In genomic region chr1:57072775-57073174, GRCh38 we compare ENCODE assay signal across 12 cellular contexts.
A peak's percentile ranks its signal among the peaks of the same experiment; 100 is the strongest.
DNase-seq lines count a peak whose midpoint lies in the region; ATAC-seq and TF ChIP-seq lines count a peak whose summit lies in the region.
"Had no signal": no experiment of that assay in that cellular context is flagged by ENCODE, and none has a peak within 500 bp of the region (broad histone marks: within the 10 kb centered on the region; RNA-seq: fewer than 3 reads in every experiment).

No MANE protein-coding gene starts in this region.

- no peaks in the 10 kb centered on the region for H3F3A ChIP-seq in neural progenitor cell (ENCODE audit: low read depth)

- peaks cover 1% of the 10 kb centered on the region for H3K36me3 Mint-ChIP-seq in neural progenitor cell

- H3K9me3 ChIP-seq in neural progenitor cell (ENCODE audit: low read depth) (no peaks in the 10 kb centered on the region), body of pancreas (no peaks in the 10 kb centered on the region)
- H3K9me3 ChIP-seq: MG63 had no signal

- no peak overlapping the region for H2AFZ ChIP-seq in neural progenitor cell (replicated peaks)

- H3K27me3 Mint-ChIP-seq in neural progenitor cell (ENCODE audit: insufficient read depth, low read depth): peaks cover 4% of the 10 kb centered on the region

- ATAC-seq in GM18861 (IDR thresholded peaks at IDR 0.05; ENCODE audit: unreplicated experiment) (peak; percentile 48), HG02884 (IDR thresholded peaks at IDR 0.05; ENCODE audit: unreplicated experiment) (peak; percentile 72), body of pancreas (no peak), GM19467 (IDR thresholded peaks at IDR 0.05; ENCODE audit: unreplicated experiment) (no peak)

- no peaks in the 10 kb centered on the region for H3K79me2 ChIP-seq in neural progenitor cell (ENCODE audit: low read depth)

- peak; percentile 33 for DNase-seq in SK-MEL-5 (ENCODE audit: low read depth, low spot score)
- no peak for DNase-seq in neural progenitor cell (ENCODE audit: low spot score)
- no peak for DNase-seq in body of pancreas
- no peak for DNase-seq in GM13976 (ENCODE audit: low spot score)
- DNase-seq: aorta; MG63; NCI-H69; stimulated activated naive CD4-positive, alpha-beta T cell treated with Interleukin-2 at 50 U/mL for 16 hours had no signal

- H3K4me3 ChIP-seq in neural progenitor cell (no peak overlapping the region), body of pancreas (no peak overlapping the region)
- H3K4me3 ChIP-seq: MG63 had no signal

- H3K27ac Mint-ChIP-seq in neural progenitor cell: no peak overlapping the region
- H3K27ac Mint-ChIP-seq: T-helper 1 cell treated with Interleukin-12 subunit alpha and Interleukin-12 subunit beta and Interleukin-4 antibody, amounts not matched to agents 30 μg/mL and 1 μg/mL, for 36 hours had no signal

- no peak overlapping the region for H3K9ac ChIP-seq in neural progenitor cell

- 73 to 77% methylated on average over 4 of the region's 4 CpGs for WGBS in body of pancreas, 2 donors

- TF ChIP-seq CTCF in neural progenitor cell (IDR thresholded peaks at IDR 0.05) (peak; percentile 33), body of pancreas (IDR thresholded peaks at IDR 0.05) (no peak), GM13976 (IDR thresholded peaks at IDR 0.05; ENCODE audit: borderline replicate concordance, control extremely low read depth, extremely low read depth, insufficient read depth, missing control alignments) (no peak)

- no peak for TF ChIP-seq POLR2A in body of pancreas (IDR thresholded peaks at IDR 0.05)

- no peaks in the 10 kb centered on the region for H3K36me3 ChIP-seq in neural progenitor cell
- H3K36me3 ChIP-seq in body of pancreas (replicated peaks in 1 of 2; ENCODE audit: insufficient read depth in 1 of 2, low read depth in 2 of 2): no peaks in the 10 kb centered on the region
- H3K36me3 ChIP-seq: MG63 had no signal

- H3K4me3 Mint-ChIP-seq in neural progenitor cell: no peak overlapping the region
- H3K4me3 Mint-ChIP-seq: T-helper 1 cell treated with Interleukin-12 subunit alpha and Interleukin-12 subunit beta and Interleukin-4 antibody, amounts not matched to agents 30 μg/mL and 1 μg/mL, for 36 hours had no signal

- peaks cover 8% of the 10 kb centered on the region for H3K4me1 ChIP-seq in neural progenitor cell
- no peaks in the 10 kb centered on the region for H3K4me1 ChIP-seq in body of pancreas

- no peak overlapping the region for H3K27ac ChIP-seq in neural progenitor cell
- H3K27ac ChIP-seq in body of pancreas: no peak overlapping the region

- H4K20me1 ChIP-seq in neural progenitor cell (ENCODE audit: low read depth): no peaks in the 10 kb centered on the region

- in situ Hi-C loops in SK-MEL-5 (cut with HindIII; ENCODE audit: low pct_unique_long_range_greater_than_20kb, low sequenced_read_pairs): no loop called here
- in situ Hi-C loops in GM13976 (cut with MboI; ENCODE audit: low sequenced_read_pairs, unreplicated experiment): no loop called here

- H3K4me2 ChIP-seq in neural progenitor cell: no peak overlapping the region

- intact Hi-C loops in body of pancreas (cut with DNase I): no loop called here

- H3K4me1 Mint-ChIP-seq in neural progenitor cell: peaks cover 7% of the 10 kb centered on the region

- H3K9me3 Mint-ChIP-seq in neural progenitor cell: no peaks in the 10 kb centered on the region
- H3K9me3 Mint-ChIP-seq: T-helper 1 cell treated with Interleukin-12 subunit alpha and Interleukin-12 subunit beta and Interleukin-4 antibody, amounts not matched to agents 30 μg/mL and 1 μg/mL, for 36 hours had no signal

- H3K27me3 ChIP-seq in neural progenitor cell (no peaks in the 10 kb centered on the region), body of pancreas (no peaks in the 10 kb centered on the region)
- H3K27me3 ChIP-seq: MG63 had no signal

Comparison
In these comparisons a context has a peak if more than half of its experiments do, and no peak if none do; other contexts are left out.
1. ATAC-seq: peak in GM18861 (single experiment) and HG02884 (single experiment); none in body of pancreas (single experiment) and GM19467 (single experiment).